ENCODE assay signal across 8 cellular contexts in genomic region chrX:51144828-51145442, GRCh38.
DNase-seq lines count a peak whose midpoint lies in the region; ATAC-seq, FAIRE-seq and TF ChIP-seq lines count a peak whose summit lies in the region.

No MANE protein-coding gene starts in this region.

- H4K20me1 ChIP-seq in OCI-LY3 (ENCODE audit: insufficient read depth, low read length) = no peaks in the 10 kb centered on the region

- TF ChIP-seq CTCF in AG10803 (conservative IDR thresholded peaks at IDR 0.05; ENCODE audit: low read length) (peak; percentile 60), GM10248 (IDR thresholded peaks at IDR 0.05; ENCODE audit: control extremely low read depth, extremely low read depth, low read depth, missing control alignments) (peak; percentile 38), OCI-LY3 (IDR thresholded peaks at IDR 0.05; ENCODE audit: low read depth, low read length) (peak; percentile 59)

- CTCF ChIA-PET in GM10248 (lab: Yijun Ruan, JAX) = interaction anchor here (1.2 kb wide), 1 partner anchor 10 kb away, joined by 4 read pairs; no protein-coding TSS in a partner anchor

- H3K36me3 ChIP-seq in OCI-LY3 (replicated peaks; ENCODE audit: low read depth, low read length) = no peaks in the 10 kb centered on the region

- no peaks in the 10 kb centered on the region for H3K9me3 ChIP-seq in OCI-LY3 (ENCODE audit: insufficient read depth, low read length)

- POLR2A ChIA-PET in GM10248 (lab: Yijun Ruan, JAX) = no interaction called here

- H3K27ac ChIP-seq in OCI-LY3 (ENCODE audit: low read length) = no peak overlapping the region

- peak; percentile 15 for DNase-seq in AG10803 (ENCODE audit: low read depth)
- DNase-seq in GM10248 (ENCODE audit: extremely low spot score) = peak; percentile 21
- peak; percentile 7 to 54 for DNase-seq in T47D (ENCODE audit: low read depth in 1 of 2, low spot score in 1 of 2)
- DNase-seq in medulla oblongata (ENCODE audit: extremely low spot score) = peak; percentile 27
- no peak for DNase-seq in GM12891 (ENCODE audit: insufficient read length, low spot score)

- FAIRE-seq in GM12891 (lab: Jason Lieb, UNC) = no peak

- no peak overlapping the region for H3K4me2 ChIP-seq in OCI-LY3 (ENCODE audit: low read length)

- no peak overlapping the region for H3K9ac ChIP-seq in OCI-LY3 (ENCODE audit: low read length)

- ATAC-seq in HG03025 (IDR thresholded peaks at IDR 0.05; ENCODE audit: low FRiP score, unreplicated experiment) (peak; percentile 78), esophagus mucosa (no peak)

- H3K27me3 ChIP-seq in OCI-LY3 (ENCODE audit: low read depth, low read length) = peaks cover 5% of the 10 kb centered on the region; the same call in 1 of the 2 replicates

- no peaks in the 10 kb centered on the region for H3K79me2 ChIP-seq in OCI-LY3 (ENCODE audit: low read length)

- no peak overlapping the region for H2AFZ ChIP-seq in OCI-LY3 (ENCODE audit: low read depth, low read length)

- no peak overlapping the region for H3K4me3 ChIP-seq in AG10803 (ENCODE audit: low read length)
- H3K4me3 ChIP-seq in OCI-LY3 (ENCODE audit: low read length) = no peak overlapping the region

- no peak for TF ChIP-seq POLR2A in GM12891 (IDR thresholded peaks at IDR 0.05; ENCODE audit: low read depth, low read length)

- in situ Hi-C loops in T47D (cut with HindIII; ENCODE audit: low pct_unique_long_range_greater_than_20kb, low sequenced_read_pairs) = no loop called here

- no peaks in the 10 kb centered on the region for H3K4me1 ChIP-seq in OCI-LY3 (ENCODE audit: low read length)

TF ChIP-seq in GM12891, 5 proteins besides CTCF, POLR2A, EP300 and RAD21:
- TF ChIP-seq SPI1 (IDR thresholded peaks at IDR 0.05; ENCODE audit: low read depth, low read length) (no peak), POLR2AphosphoS5 (IDR thresholded peaks at IDR 0.05; ENCODE audit: low read depth, low read length) (no peak), TAF1 (IDR thresholded peaks at IDR 0.05; ENCODE audit: low read depth, low read length) (no peak), POU2F2 (IDR thresholded peaks at IDR 0.05; ENCODE audit: low read depth, low read length) (no peak), PAX5 (IDR thresholded peaks at IDR 0.05; ENCODE audit: insufficient read depth, low read length, severe bottlenecking) (no peak)
TF ChIP-seq in GM12891: peak in this region for 0.
